Comparison of ENCODE assay signal across 17 cellular contexts in the genomic region with DNA sequence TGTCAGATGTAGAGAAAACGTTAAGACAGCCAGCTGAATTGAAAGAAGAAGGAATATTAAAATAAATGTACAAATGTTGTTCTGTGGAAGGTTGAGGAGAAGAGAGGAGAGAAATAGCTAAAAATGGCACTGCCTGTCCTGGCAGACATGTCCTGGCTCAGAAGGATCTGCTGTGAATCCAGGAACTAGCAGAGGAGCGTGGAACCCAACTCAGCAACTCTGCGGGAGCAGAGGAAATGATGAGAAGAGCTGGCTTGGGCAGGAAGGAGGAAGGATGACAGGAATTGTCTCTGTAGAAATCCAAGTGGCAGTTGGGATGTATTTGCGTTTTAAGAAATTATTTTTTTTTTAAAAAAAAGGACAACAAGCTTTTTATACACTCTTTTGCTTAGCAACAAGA. TPM values are rescaled to one million over a fixed set of nuclear protein-coding genes. Genes with fewer than 3 reads are reported as not detected.
DNase-seq lines count a peak whose midpoint lies in the region; ATAC-seq and TF ChIP-seq lines count a peak whose summit lies in the region.
"Had no signal": no experiment of that assay in that cellular context is flagged by ENCODE, and none has a peak within 500 bp of the region (broad histone marks: within the 10 kb centered on the region; RNA-seq: fewer than 3 reads in every experiment).

No MANE protein-coding gene starts in this region.

- WGBS in smooth muscle cell (ENCODE audit: low lambda C conversion rate), result 76% methylated on average over 4 of the region's 4 CpGs

- peaks cover 42% of the 10 kb centered on the region for H3K4me1 Mint-ChIP-seq in WTC11

- in situ Hi-C loops in G401 (cut with HindIII; ENCODE audit: low sequenced_read_pairs), result no loop called here

- CTCF ChIA-PET in WTC11 (lab: Charles Lee), result interaction anchor here (0.6 to 1.9 kb wide), 2 partner anchors 77 to 376 kb away, joined by 3 to 8 read pairs; no protein-coding TSS in a partner anchor
- CTCF ChIA-PET in RWPE1 (lab: Yijun Ruan, JAX), result interaction anchor here (0.6 to 0.7 kb wide), 2 partner anchors 67 to 663 kb away, joined by 3 read pairs; no protein-coding TSS in a partner anchor

- H3K36me3 ChIP-seq in lower lobe of right lung (no peaks in the 10 kb centered on the region), smooth muscle cell (ENCODE audit: low read depth) (no peaks in the 10 kb centered on the region)
- H3K36me3 ChIP-seq: HAP-1 had no signal

- no peaks in the 10 kb centered on the region for H3K79me2 ChIP-seq in smooth muscle cell (ENCODE audit: low read depth)

- H3K9me3 ChIP-seq in lower lobe of right lung (no peaks in the 10 kb centered on the region), smooth muscle cell (replicated peaks; ENCODE audit: low read depth) (no peaks in the 10 kb centered on the region)
- H3K9me3 ChIP-seq: A549, HAP-1 had no signal

- TF ChIP-seq CTCF in WTC11 (IDR thresholded peaks at IDR 0.05), result no peak
- TF ChIP-seq CTCF in lower lobe of right lung (IDR thresholded peaks at IDR 0.05), result no peak
- TF ChIP-seq CTCF in smooth muscle cell (IDR thresholded peaks at IDR 0.05; ENCODE audit: borderline replicate concordance, insufficient read depth, poor library complexity, severe bottlenecking), result no peak
- TF ChIP-seq CTCF in RWPE1 (conservative IDR thresholded peaks at IDR 0.05; ENCODE audit: low read depth), result no peak

- H3K36me3 Mint-ChIP-seq in WTC11, result peaks cover 13% of the 10 kb centered on the region; the same call in 1 of the 2 replicates

- DNase-seq in G401 (ENCODE audit: low spot score) (peak; percentile 93), WTC11 (ENCODE audit: low spot score) (no peak), lower lobe of right lung (no peak), smooth muscle cell (lab: John Stamatoyannopoulos, UW; ENCODE audit: unreplicated experiment) (no peak), putamen (ENCODE audit: low spot score) (no peak), RWPE1 (ENCODE audit: low spot score) (no peak), Right ventricle myocardium inferior (ENCODE audit: missing footprints) (no peak)
- DNase-seq: DMS79, NCI-H1092 treated with DMSO at 0.1 percent for 48 hours, NCI-H146, NCI-H524, NCI-H82, SIG-M5 had no signal

- no peaks in the 10 kb centered on the region for H3K27me3 ChIP-seq in lower lobe of right lung (ENCODE audit: low read depth)
- no peaks in the 10 kb centered on the region for H3K27me3 ChIP-seq in smooth muscle cell (ENCODE audit: low read depth)

- H3K27me3 Mint-ChIP-seq in WTC11 (ENCODE audit: low read depth), result no peaks in the 10 kb centered on the region

- H3K27ac ChIP-seq in lower lobe of right lung (peak overlapping the region; percentile 46), smooth muscle cell (ENCODE audit: low read depth) (peak overlapping the region; percentile 23), RWPE1 (no peak overlapping the region)
- H3K27ac ChIP-seq: A549 had no signal

- no peaks in the 10 kb centered on the region for H3K4me1 ChIP-seq in lower lobe of right lung
- H3K4me1 ChIP-seq in smooth muscle cell (ENCODE audit: low read depth), result no peaks in the 10 kb centered on the region
- H3K4me1 ChIP-seq: A549, HAP-1 had no signal

- H3K4me3 Mint-ChIP-seq in WTC11, result no peak overlapping the region

- H4K20me1 ChIP-seq in smooth muscle cell (ENCODE audit: low read depth), result no peaks in the 10 kb centered on the region

- H3K27ac Mint-ChIP-seq in WTC11, result peak overlapping the region; percentile 12; the same call in 1 of the 2 replicates

- H2AFZ ChIP-seq in smooth muscle cell (ENCODE audit: low read depth), result peak overlapping the region; percentile 77

- intact Hi-C loops in lower lobe of right lung (cut with DNase I) (no loop called here), Right ventricle myocardium inferior (cut with DNase I) (no loop called here)

- H3K4me2 ChIP-seq in smooth muscle cell, result peak overlapping the region; percentile 80
- H3K4me2 ChIP-seq: A549 had no signal

- ATAC-seq in WTC11, result no peak
- ATAC-seq in lower lobe of right lung, result no peak
- no peak for ATAC-seq in Right ventricle myocardium inferior
- ATAC-seq: A549, SK-N-SH treated with all-trans-retinoic acid at 6 μM for 48 hours had no signal

- H3K9ac ChIP-seq in smooth muscle cell (ENCODE audit: low read depth), result no peak overlapping the region

- H3K9me3 Mint-ChIP-seq in WTC11, result peaks cover 14% of the 10 kb centered on the region

- H3K4me3 ChIP-seq in lower lobe of right lung (no peak overlapping the region), smooth muscle cell (no peak overlapping the region)
- H3K4me3 ChIP-seq: A549, HAP-1 had no signal

- POLR2A ChIA-PET in WTC11 (lab: Charles Lee), result no interaction called here
- POLR2A ChIA-PET in RWPE1 (lab: Yijun Ruan, JAX; ENCODE audit: low non-redundant PET), result no interaction called here

- H3F3A ChIP-seq in smooth muscle cell (ENCODE audit: low read depth), result peaks cover 3% of the 10 kb centered on the region

TF ChIP-seq in WTC11, 78 proteins besides CTCF, POLR2A, EP300 and RAD21 (continues in another document):
- TF ChIP-seq, protein P1, sequence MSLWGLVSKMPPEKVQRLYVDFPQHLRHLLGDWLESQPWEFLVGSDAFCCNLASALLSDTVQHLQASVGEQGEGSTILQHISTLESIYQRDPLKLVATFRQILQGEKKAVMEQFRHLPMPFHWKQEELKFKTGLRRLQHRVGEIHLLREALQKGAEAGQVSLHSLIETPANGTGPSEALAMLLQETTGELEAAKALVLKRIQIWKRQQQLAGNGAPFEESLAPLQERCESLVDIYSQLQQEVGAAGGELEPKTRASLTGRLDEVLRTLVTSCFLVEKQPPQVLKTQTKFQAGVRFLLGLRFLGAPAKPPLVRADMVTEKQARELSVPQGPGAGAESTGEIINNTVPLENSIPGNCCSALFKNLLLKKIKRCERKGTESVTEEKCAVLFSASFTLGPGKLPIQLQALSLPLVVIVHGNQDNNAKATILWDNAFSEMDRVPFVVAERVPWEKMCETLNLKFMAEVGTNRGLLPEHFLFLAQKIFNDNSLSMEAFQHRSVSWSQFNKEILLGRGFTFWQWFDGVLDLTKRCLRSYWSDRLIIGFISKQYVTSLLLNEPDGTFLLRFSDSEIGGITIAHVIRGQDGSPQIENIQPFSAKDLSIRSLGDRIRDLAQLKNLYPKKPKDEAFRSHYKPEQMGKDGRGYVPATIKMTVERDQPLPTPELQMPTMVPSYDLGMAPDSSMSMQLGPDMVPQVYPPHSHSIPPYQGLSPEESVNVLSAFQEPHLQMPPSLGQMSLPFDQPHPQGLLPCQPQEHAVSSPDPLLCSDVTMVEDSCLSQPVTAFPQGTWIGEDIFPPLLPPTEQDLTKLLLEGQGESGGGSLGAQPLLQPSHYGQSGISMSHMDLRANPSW (CRISPR knock-in tag; conservative IDR thresholded peaks at IDR 0.05; ENCODE audit: low read depth), result no peak
- TF ChIP-seq NFE2L1 (CRISPR knock-in tag; IDR thresholded peaks at IDR 0.05) (no peak), TCF7 (CRISPR knock-in tag; IDR thresholded peaks at IDR 0.05; ENCODE audit: low read depth) (no peak), SOX15 (CRISPR knock-in tag; IDR thresholded peaks at IDR 0.05) (no peak), TEAD4 (CRISPR knock-in tag; IDR thresholded peaks at IDR 0.05) (no peak), TP53 (CRISPR knock-in tag; IDR thresholded peaks at IDR 0.05) (no peak), USF2 (CRISPR knock-in tag; IDR thresholded peaks at IDR 0.05) (no peak), NR3C1 (CRISPR knock-in tag; conservative IDR thresholded peaks at IDR 0.05; ENCODE audit: low read depth) (no peak), JUN (CRISPR knock-in tag; IDR thresholded peaks at IDR 0.05) (no peak), ESRRA (CRISPR knock-in tag; IDR thresholded peaks at IDR 0.05; ENCODE audit: borderline replicate concordance) (no peak), MYBL2 (CRISPR knock-in tag; IDR thresholded peaks at IDR 0.05) (no peak)
- TF ChIP-seq, protein P2, sequence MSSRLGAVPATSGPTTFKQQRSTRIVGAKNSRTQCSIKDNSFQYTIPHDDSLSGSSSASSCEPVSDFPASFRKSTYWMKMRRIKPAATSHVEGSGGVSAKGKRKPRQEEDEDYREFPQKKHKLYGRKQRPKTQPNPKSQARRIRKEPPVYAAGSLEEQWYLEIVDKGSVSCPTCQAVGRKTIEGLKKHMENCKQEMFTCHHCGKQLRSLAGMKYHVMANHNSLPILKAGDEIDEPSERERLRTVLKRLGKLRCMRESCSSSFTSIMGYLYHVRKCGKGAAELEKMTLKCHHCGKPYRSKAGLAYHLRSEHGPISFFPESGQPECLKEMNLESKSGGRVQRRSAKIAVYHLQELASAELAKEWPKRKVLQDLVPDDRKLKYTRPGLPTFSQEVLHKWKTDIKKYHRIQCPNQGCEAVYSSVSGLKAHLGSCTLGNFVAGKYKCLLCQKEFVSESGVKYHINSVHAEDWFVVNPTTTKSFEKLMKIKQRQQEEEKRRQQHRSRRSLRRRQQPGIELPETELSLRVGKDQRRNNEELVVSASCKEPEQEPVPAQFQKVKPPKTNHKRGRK (CRISPR knock-in tag; IDR thresholded peaks at IDR 0.05; ENCODE audit: borderline replicate concordance), result no peak
- TF ChIP-seq, protein P3, sequence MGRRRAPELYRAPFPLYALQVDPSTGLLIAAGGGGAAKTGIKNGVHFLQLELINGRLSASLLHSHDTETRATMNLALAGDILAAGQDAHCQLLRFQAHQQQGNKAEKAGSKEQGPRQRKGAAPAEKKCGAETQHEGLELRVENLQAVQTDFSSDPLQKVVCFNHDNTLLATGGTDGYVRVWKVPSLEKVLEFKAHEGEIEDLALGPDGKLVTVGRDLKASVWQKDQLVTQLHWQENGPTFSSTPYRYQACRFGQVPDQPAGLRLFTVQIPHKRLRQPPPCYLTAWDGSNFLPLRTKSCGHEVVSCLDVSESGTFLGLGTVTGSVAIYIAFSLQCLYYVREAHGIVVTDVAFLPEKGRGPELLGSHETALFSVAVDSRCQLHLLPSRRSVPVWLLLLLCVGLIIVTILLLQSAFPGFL (CRISPR knock-in tag; IDR thresholded peaks at IDR 0.05; ENCODE audit: borderline replicate concordance), result no peak

RNA-seq across cellular contexts. Expression of gene NANOGP8, which starts 16.2 kb away (rescaled TPM):
- total RNA-seq in G401 (2014; rRNA removed; shearing (Covaris generic)), result 1.7 TPM in 1 of 2 replicates, not detected in the other
- total RNA-seq in WTC11 (2021), result 1.9 to 2.1 TPM (median 1.9 TPM) in 3 replicates
- total RNA-seq in lower lobe of right lung, result 0.59 TPM
- total RNA-seq in smooth muscle cell, result not detected in 2 replicates
- polyA plus RNA-seq in smooth muscle cell, result not detected in 2 replicates
- not detected for total RNA-seq in Right ventricle myocardium inferior
- total RNA-seq: RPMI7951 had no signal
- polyA plus RNA-seq: A549 had no signal
